In the genomic region with DNA sequence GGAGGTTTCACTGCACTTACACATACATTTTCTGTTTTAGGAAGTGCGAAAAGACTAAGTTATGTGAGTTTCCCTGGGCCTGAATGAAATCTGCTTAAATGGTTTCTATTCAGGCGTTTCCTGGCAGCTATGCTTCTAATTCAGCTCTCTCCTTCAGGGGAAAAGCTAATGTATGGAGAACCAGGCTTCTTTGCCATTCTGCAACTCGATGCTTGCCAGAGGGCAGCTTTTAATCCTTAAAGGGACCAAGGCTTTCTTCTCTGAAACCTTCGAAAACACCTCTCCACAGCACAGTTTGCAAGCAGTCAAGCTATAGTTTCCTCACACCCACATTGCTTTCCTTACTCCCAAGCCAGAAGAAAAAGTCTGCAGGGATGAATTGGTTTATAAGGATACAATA, we compare ENCODE assay signal across 22 cellular contexts.
A peak's percentile ranks its signal among the peaks of the same experiment; 100 is the strongest.
DNase-seq lines count a peak whose midpoint lies in the region; FAIRE-seq and TF ChIP-seq lines count a peak whose summit lies in the region.
"Had no signal": no experiment of that assay in that cellular context is flagged by ENCODE, and none has a peak within 500 bp of the region (broad histone marks: within the 10 kb centered on the region; RNA-seq: fewer than 3 reads in every experiment).

No MANE protein-coding gene starts in this region.

- H3K23ac ChIP-seq in H1 (ENCODE audit: insufficient read length), result no peak overlapping the region
- no peak overlapping the region for H3K23ac ChIP-seq in mesendoderm (ENCODE audit: low read length)

- no peak overlapping the region for H4K5ac ChIP-seq in H1 (ENCODE audit: insufficient read length, low read depth, low read length)
- H4K5ac ChIP-seq in mesendoderm (ENCODE audit: low read length), result no peak overlapping the region

- TF ChIP-seq CTCF in A673 (conservative IDR thresholded peaks at IDR 0.05; ENCODE audit: low read depth, low read length), result no peak
- TF ChIP-seq CTCF in H1 (IDR thresholded peaks at IDR 0.05; ENCODE audit: control extremely low read depth in 1 of 3, insufficient read depth in 1 of 3, low read depth in 1 of 3, low read length in 3 of 3), result no peak

- H3K56ac ChIP-seq in H1 (replicated peaks; ENCODE audit: insufficient read length, low read depth, low read length) (no peak overlapping the region), mesendoderm (ENCODE audit: low read length) (no peak overlapping the region)

- 0 out of 2 replicates have a peak overlapping the region, but pooled peaks have one; percentile 5 for H2AFZ ChIP-seq in H1 (ENCODE audit: low read length)

- no TSS peak for BruUV-seq in A673 (replicated peaks; lab: Mats Ljungman, UMichigan)

- H3K79me2 ChIP-seq in H1 (ENCODE audit: control insufficient read depth in 1 of 2, insufficient read depth in 2 of 2, low read length in 2 of 2) (no peaks in the 10 kb centered on the region), mesendoderm (ENCODE audit: control insufficient read depth, insufficient read depth, low read length) (no peaks in the 10 kb centered on the region)

- DNase-seq in A673 (ENCODE audit: low spot score) (peak; percentile 66), H1 (ENCODE audit: low read depth in 1 of 2, low spot score in 2 of 2) (peak in 1 of 2 experiments; percentile 37), mesendoderm (peak; percentile 22), activated gamma-delta T cell (lab: John Stamatoyannopoulos, UW) (no peak), Ammon's horn (ENCODE audit: low spot score) (no peak), hippocampal formation (lab: John Stamatoyannopoulos, UW) (no peak), SHP77 (lab: John Stamatoyannopoulos, UW) (no peak)
- DNase-seq: 8988T; AML-193; Calu3; CD8-positive, alpha-beta memory T cell; DMS153; HCEC 1CT; Kasumi-1; NCI-H1694; NCI-H2081 treated with DMSO at 0.1 percent for 48 hours; NCI-H748 treated with DMSO at 0.1 percent for 48 hours; SIG-M5 had no signal

- H3K4me1 ChIP-seq in A673 (ENCODE audit: insufficient read depth, low read length, poor library complexity, severe bottlenecking) (peaks cover 15% of the 10 kb centered on the region), HUES48 (ENCODE audit: control insufficient read depth, insufficient read depth, low read length) (peaks cover 17% of the 10 kb centered on the region), H1 (replicated peaks in 1 of 4; ENCODE audit: control insufficient read depth in 3 of 4, insufficient read depth in 4 of 4, low read length in 3 of 4) (no peaks in the 10 kb centered on the region), mesendoderm (ENCODE audit: control insufficient read depth, low read depth, low read length) (no peaks in the 10 kb centered on the region)

- H2BK120ac ChIP-seq in H1 (replicated peaks; ENCODE audit: low read depth, low read length) (no peak overlapping the region), mesendoderm (ENCODE audit: low read depth, low read length) (no peak overlapping the region)

- H3K9ac ChIP-seq in HUES48 (ENCODE audit: low read depth, low read length), result no peak overlapping the region
- H3K9ac ChIP-seq in H1 (replicated peaks in 1 of 4; ENCODE audit: extremely low read depth in 1 of 4, low read depth in 3 of 4, low read length in 3 of 4), result no peak overlapping the region
- no peak overlapping the region for H3K9ac ChIP-seq in mesendoderm (ENCODE audit: low read length)

- peak; percentile 81 for FAIRE-seq in H1 (lab: Jason Lieb, UNC)
- FAIRE-seq: G401.6 had no signal

- peak overlapping the region; percentile 69 for H3K27ac ChIP-seq in A673 (ENCODE audit: low read depth, low read length, poor library complexity, severe bottlenecking)
- H3K27ac ChIP-seq in HUES48 (ENCODE audit: low read depth, low read length), result peak overlapping the region; percentile 54
- H3K27ac ChIP-seq in H1 (ENCODE audit: low read depth, low read length), result no peak overlapping the region
- no peak overlapping the region for H3K27ac ChIP-seq in mesendoderm (ENCODE audit: low read depth, low read length)
- H3K27ac ChIP-seq: C4-2B, RWPE1 had no signal

- no peak for TF ChIP-seq RAD21 in H1 (IDR thresholded peaks at IDR 0.05 in 1 of 2, conservative IDR thresholded peaks at IDR 0.05 in 1 of 2; ENCODE audit: low read depth in 2 of 2, low read length in 2 of 2)

- H3K18ac ChIP-seq in H1 (ENCODE audit: extremely low read depth, low read length) (no peak overlapping the region), mesendoderm (ENCODE audit: low read length) (no peak overlapping the region)

- TF ChIP-seq POLR2A in H1 (IDR thresholded peaks at IDR 0.05; ENCODE audit: control extremely low read depth in 1 of 2, low read depth in 2 of 2, low read length in 2 of 2), result no peak

- H3K23me2 ChIP-seq in H1 (ENCODE audit: low read depth, low read length), result no peaks in the 10 kb centered on the region

- no peak overlapping the region for H4K91ac ChIP-seq in H1 (replicated peaks; ENCODE audit: insufficient read length, low read length)

- H2BK12ac ChIP-seq in H1 (ENCODE audit: low read depth, low read length), result no peak overlapping the region

- H3K4ac ChIP-seq in H1 (replicated peaks; ENCODE audit: insufficient read length, low read depth, low read length) (no peak overlapping the region), mesendoderm (ENCODE audit: low read depth, low read length) (no peak overlapping the region)

- 38% methylated on average over 4 of the region's 4 CpGs; no CpG with 5 or more reads in 1 of the 2 experiments for WGBS in H1 (ENCODE audit: extremely low coverage in 1 of 2, insufficient coverage in 1 of 2, insufficient read length in 1 of 2, insufficient replicate concordance in 2 of 2, low coverage in 1 of 2, low lambda C conversion rate in 2 of 2, missing lambda C conversion rate in 1 of 2), 2 experiments
- WGBS in mesendoderm (ENCODE audit: extremely low coverage, insufficient coverage, low lambda C conversion rate), result no CpG with 5 or more reads among the region's 4 CpGs

- no peak overlapping the region for H2BK5ac ChIP-seq in H1 (ENCODE audit: low read depth, low read length)
- no peak overlapping the region for H2BK5ac ChIP-seq in mesendoderm (ENCODE audit: low read length)

- no peak overlapping the region for H3K4me3 ChIP-seq in A673 (ENCODE audit: low read depth, low read length, poor library complexity, severe bottlenecking)
- H3K4me3 ChIP-seq in HUES48 (ENCODE audit: low read depth, low read length), result no peak overlapping the region
- H3K4me3 ChIP-seq in H1 (ENCODE audit: extremely low read depth in 1 of 4, insufficient read depth in 2 of 4, low read depth in 3 of 4, low read length in 4 of 4), result no peak overlapping the region
- H3K4me3 ChIP-seq in mesendoderm (ENCODE audit: low read length), result no peak overlapping the region

- no peak overlapping the region for H2BK20ac ChIP-seq in H1 (ENCODE audit: low read length)

- H4K20me1 ChIP-seq in H1 (replicated peaks in 1 of 2; ENCODE audit: control insufficient read depth in 1 of 2, insufficient read depth in 2 of 2, low read length in 2 of 2), result no peaks in the 10 kb centered on the region

- TF ChIP-seq EP300 in H1 (IDR thresholded peaks at IDR 0.05; ENCODE audit: borderline replicate concordance in 1 of 2, low read depth in 2 of 2, low read length in 2 of 2), result no peak

- H3K9me3 ChIP-seq in A673 (ENCODE audit: low read depth, low read length, poor library complexity, severe bottlenecking) (no peaks in the 10 kb centered on the region), HUES48 (ENCODE audit: control insufficient read depth, insufficient read depth, low read length) (no peaks in the 10 kb centered on the region), H1 (ENCODE audit: insufficient read depth in 2 of 2, low read depth in 1 of 2, low read length in 1 of 2) (no peaks in the 10 kb centered on the region)

- CTCF ChIA-PET in A673 (lab: Charles Lee), result interaction anchor here (0.5 kb wide), 1 partner anchor 102 kb away, joined by 4 read pairs; no protein-coding TSS in a partner anchor
- CTCF ChIA-PET in H1 (lab: Charles Lee; ENCODE audit: partially characterized antibody), result interaction anchor here (1.1 kb wide), 1 partner anchor 39 kb away, joined by 3 read pairs; no protein-coding TSS in a partner anchor

- H3K4me2 ChIP-seq in H1 (ENCODE audit: insufficient read depth in 1 of 2, low read depth in 2 of 2, low read length in 2 of 2) (no peak overlapping the region), mesendoderm (ENCODE audit: low read length) (no peak overlapping the region)

- intact Hi-C loops in A673 (cut with micrococcal nuclease; ENCODE audit: unreplicated experiment), result no loop called here

- H2AK5ac ChIP-seq in H1 (ENCODE audit: low read depth, low read length), result no peak overlapping the region
- no peak overlapping the region for H2AK5ac ChIP-seq in mesendoderm (ENCODE audit: low read length)

- POLR2A ChIA-PET in A673 (lab: Charles Lee; ENCODE audit: low non-redundant PET), result no interaction called here
- POLR2A ChIA-PET in H1 (lab: Charles Lee; ENCODE audit: partially characterized antibody), result no interaction called here

- no peaks in the 10 kb centered on the region for H3K36me3 ChIP-seq in A673 (ENCODE audit: insufficient read depth, low read length, poor library complexity, severe bottlenecking)
- H3K36me3 ChIP-seq in HUES48 (ENCODE audit: control insufficient read depth, insufficient read depth, low read length), result no peaks in the 10 kb centered on the region
- no peaks in the 10 kb centered on the region for H3K36me3 ChIP-seq in H1 (ENCODE audit: control insufficient read depth in 2 of 4, insufficient read depth in 4 of 4, low read length in 3 of 4)
- H3K36me3 ChIP-seq in mesendoderm (ENCODE audit: control insufficient read depth, insufficient read depth, low read length), result no peaks in the 10 kb centered on the region

- H3K27me3 ChIP-seq in A673 (replicated peaks; ENCODE audit: insufficient read depth, low read depth, low read length, poor library complexity) (no peaks in the 10 kb centered on the region), HUES48 (ENCODE audit: control insufficient read depth, insufficient read depth, low read length) (no peaks in the 10 kb centered on the region), H1 (replicated peaks in 1 of 4; ENCODE audit: control insufficient read depth in 3 of 4, extremely low read depth in 1 of 4, insufficient read depth in 3 of 4, low read length in 3 of 4) (no peaks in the 10 kb centered on the region), mesendoderm (ENCODE audit: insufficient read depth, low read length, poor library complexity) (no peaks in the 10 kb centered on the region)

- H3K14ac ChIP-seq in H1 (ENCODE audit: insufficient read length), result no peak overlapping the region

- H2BK15ac ChIP-seq in H1 (ENCODE audit: low read length) (no peak overlapping the region), mesendoderm (replicated peaks; ENCODE audit: low read depth) (no peak overlapping the region)

- H4K8ac ChIP-seq in H1 (ENCODE audit: extremely low read depth, insufficient read depth, low read length), result no peak overlapping the region
- no peak overlapping the region for H4K8ac ChIP-seq in mesendoderm (ENCODE audit: low read depth, low read length)

- H3K79me1 ChIP-seq in H1 (ENCODE audit: low read depth, low read length) (no peaks in the 10 kb centered on the region), mesendoderm (ENCODE audit: low read length) (no peaks in the 10 kb centered on the region)

TF ChIP-seq in H1, 55 proteins besides CTCF, POLR2A, EP300 and RAD21 (continues in another document):
- TF ChIP-seq BACH1 (IDR thresholded peaks at IDR 0.05; ENCODE audit: low read length), result no peak

Comparison
In these comparisons a context has a peak if more than half of its experiments do, and no peak if none do; other contexts are left out.
1. DNase-seq: peak in A673 (single experiment) and mesendoderm (single experiment); none in activated gamma-delta T cell (single experiment), Ammon's horn (single experiment), hippocampal formation (0 of 2) and SHP77 (0 of 2).
2. H3K27ac ChIP-seq: peak in A673 (single experiment) and HUES48 (single experiment); none in H1 (single experiment) and mesendoderm (single experiment).